Comparison of ENCODE assay signal across 33 cellular contexts in genomic region chr21:15274701-15275255, GRCh38.
"Had no signal": no experiment of that assay in that cellular context is flagged by ENCODE, and none has a peak within 500 bp of the region (broad histone marks: within the 10 kb centered on the region; RNA-seq: fewer than 3 reads in every experiment).

No MANE protein-coding gene starts in this region.

- H3K36me3 Mint-ChIP-seq: activated CD4-positive, alpha-beta memory T cell treated with anti-CD3 and anti-CD28 coated beads for 36 hours; activated CD8-positive, alpha-beta memory T cell treated with anti-CD3 and anti-CD28 coated beads, Interleukin-2, amount 10 ng/mL, durations not matched to agents 7 days and 5 days; activated naive CD4-positive, alpha-beta T cell treated with anti-CD3 and anti-CD28 coated beads, Interleukin-2, amount 50 U/mL, for 24 hours; activated naive CD8-positive, alpha-beta T cell treated with anti-CD3 and anti-CD28 coated beads for 36 hours had no signal

- H3K9me3 ChIP-seq: adrenal gland, body of pancreas, esophagus muscularis mucosa, gastrocnemius medialis, heart left ventricle had no signal

- H3K4me3 ChIP-seq: adrenal gland, body of pancreas, esophagus muscularis mucosa, gastrocnemius medialis, heart left ventricle had no signal

- H3K27me3 Mint-ChIP-seq: activated CD4-positive, alpha-beta memory T cell treated with anti-CD3 and anti-CD28 coated beads for 36 hours; activated CD4-positive, alpha-beta T cell treated with anti-CD3 and anti-CD28 coated beads, Interleukin-2, amount 10 ng/mL, durations not matched to agents 24 days and 14 days; activated CD8-positive, alpha-beta memory T cell treated with anti-CD3 and anti-CD28 coated beads, Interleukin-2, amount 10 ng/mL, durations not matched to agents 7 days and 5 days; activated naive CD8-positive, alpha-beta T cell treated with anti-CD3 and anti-CD28 coated beads for 36 hours; activated naive CD8-positive, alpha-beta T cell treated with anti-CD3 and anti-CD28 coated beads, Interleukin-2, amount 50 U/mL, for 24 hours had no signal

- H3K36me3 ChIP-seq: adrenal gland, esophagus muscularis mucosa, gastrocnemius medialis, heart left ventricle had no signal

- H3K4me1 Mint-ChIP-seq: activated CD4-positive, alpha-beta T cell treated with anti-CD3 and anti-CD28 coated beads for 36 hours; activated CD4-positive, alpha-beta T cell treated with anti-CD3 and anti-CD28 coated beads, Interleukin-2, amount 10 ng/mL, durations not matched to agents 24 days and 14 days; activated CD8-positive, alpha-beta memory T cell treated with anti-CD3 and anti-CD28 coated beads, Interleukin-2, amount 10 ng/mL, durations not matched to agents 7 days and 5 days; activated naive CD4-positive, alpha-beta T cell treated with anti-CD3 and anti-CD28 coated beads, Interleukin-2, amount 50 U/mL, for 24 hours; activated naive CD8-positive, alpha-beta T cell treated with anti-CD3 and anti-CD28 coated beads for 36 hours; activated naive CD8-positive, alpha-beta T cell treated with anti-CD3 and anti-CD28 coated beads, Interleukin-2, amount 50 U/mL, for 24 hours had no signal

- DNase-seq: activated CD4-positive, alpha-beta memory T cell treated with anti-CD3 and anti-CD28 coated beads for 36 hours; activated CD4-positive, alpha-beta T cell treated with anti-CD3 and anti-CD28 coated beads for 36 hours; activated CD4-positive, alpha-beta T cell treated with anti-CD3 and anti-CD28 coated beads, Interleukin-2, amount 10 ng/mL, durations not matched to agents 24 days and 14 days; activated CD4-positive, CD25-positive, alpha-beta regulatory T cell; activated CD4-positive, CD25-positive, alpha-beta regulatory T cell treated with anti-CD3 and anti-CD28 coated beads, Interleukin-2, amount 50 U/mL, for 72 hours; activated CD8-positive, alpha-beta memory T cell treated with anti-CD3 and anti-CD28 coated beads, Interleukin-2, amount 10 ng/mL, durations not matched to agents 7 days and 5 days; activated CD8-positive, alpha-beta memory T cell treated with anti-CD3 and anti-CD28 coated beads, Interleukin-2, amount 50 U/mL, for 4 hours; activated CD8-positive, alpha-beta T cell treated with anti-CD3 and anti-CD28 coated beads, Interleukin-2, amount 10 ng/mL, durations not matched to agents 7 days and 5 days; activated effector memory CD4-positive, alpha-beta T cell treated with anti-CD3 and anti-CD28 coated beads, Interleukin-2, amount 50 U/mL, for 16 hours; activated naive CD4-positive, alpha-beta T cell treated with anti-CD3 and anti-CD28 coated beads for 36 hours; activated naive CD8-positive, alpha-beta T cell treated with anti-CD3 and anti-CD28 coated beads for 36 hours; activated naive CD8-positive, alpha-beta T cell treated with anti-CD3 and anti-CD28 coated beads, Interleukin-2, amount 50 U/mL, for 24 hours; activated T-cell treated with anti-CD3 and anti-CD28 coated beads, Interleukin-2, amount 50 U/mL, for 1 hour; activated T-cell treated with anti-CD3 and anti-CD28 coated beads, Interleukin-2, amount 50 U/mL, for 48 hours; adrenal gland; amygdala; aorta; body of pancreas; caudate nucleus; cortex of kidney; dermis blood vessel endothelial cell; effector CD4-positive, alpha-beta T cell; effector memory CD8-positive, alpha-beta T cell; erythroblast; foreskin keratinocyte; gastrocnemius medialis; glutamatergic neuron; heart left ventricle; T-helper 2 cell had no signal

- H3K4me1 ChIP-seq: adrenal gland, gastrocnemius medialis, heart left ventricle had no signal

- H3K27ac ChIP-seq: adrenal gland, body of pancreas, esophagus muscularis mucosa, foreskin keratinocyte, gastrocnemius medialis, heart left ventricle had no signal

- H3K27ac Mint-ChIP-seq: activated CD4-positive, alpha-beta memory T cell treated with anti-CD3 and anti-CD28 coated beads for 36 hours; activated CD4-positive, alpha-beta T cell treated with anti-CD3 and anti-CD28 coated beads for 36 hours; activated CD4-positive, alpha-beta T cell treated with anti-CD3 and anti-CD28 coated beads, Interleukin-2, amount 10 ng/mL, durations not matched to agents 24 days and 14 days; activated CD8-positive, alpha-beta memory T cell treated with anti-CD3 and anti-CD28 coated beads, Interleukin-2, amount 10 ng/mL, durations not matched to agents 7 days and 5 days; activated CD8-positive, alpha-beta T cell treated with anti-CD3 and anti-CD28 coated beads, Interleukin-2, amount 10 ng/mL, durations not matched to agents 7 days and 5 days; activated naive CD4-positive, alpha-beta T cell treated with anti-CD3 and anti-CD28 coated beads for 36 hours; activated naive CD4-positive, alpha-beta T cell treated with anti-CD3 and anti-CD28 coated beads, Interleukin-2, amount 50 U/mL, for 24 hours; activated naive CD8-positive, alpha-beta T cell treated with anti-CD3 and anti-CD28 coated beads for 36 hours; activated naive CD8-positive, alpha-beta T cell treated with anti-CD3 and anti-CD28 coated beads, Interleukin-2, amount 50 U/mL, for 24 hours; activated T-helper 1 cell treated with anti-CD3 and anti-CD28 coated beads, Interleukin-12 subunit alpha, Interleukin-12 subunit beta, Interleukin-2, Interleukin-4 antibody, amounts not matched to agents 30 ng/mL and 10 ng/mL and 1 ng/mL, durations not matched to agents 14 hours and 24 hours and 36 hours; activated T-helper 2 cell treated with anti-CD3 and anti-CD28 coated beads, Interferon-gamma antibody, Interleukin-2, Interleukin-4, amounts not matched to agents 10 μg/mL and 5 μg/mL and 100 μg/mL, durations not matched to agents 14 hours and 24 hours and 36 hours; effector memory CD8-positive, alpha-beta T cell had no signal

- H3K9me3 Mint-ChIP-seq: activated CD4-positive, alpha-beta memory T cell treated with anti-CD3 and anti-CD28 coated beads for 36 hours; activated CD4-positive, alpha-beta T cell treated with anti-CD3 and anti-CD28 coated beads, Interleukin-2, amount 10 ng/mL, durations not matched to agents 24 days and 14 days; activated naive CD4-positive, alpha-beta T cell treated with anti-CD3 and anti-CD28 coated beads for 36 hours; activated naive CD4-positive, alpha-beta T cell treated with anti-CD3 and anti-CD28 coated beads, Interleukin-2, amount 50 U/mL, for 24 hours; activated naive CD8-positive, alpha-beta T cell treated with anti-CD3 and anti-CD28 coated beads, Interleukin-2, amount 50 U/mL, for 24 hours; activated T-helper 1 cell treated with anti-CD3 and anti-CD28 coated beads, Interleukin-12 subunit alpha, Interleukin-12 subunit beta, Interleukin-2, Interleukin-4 antibody, amounts not matched to agents 30 ng/mL and 10 ng/mL and 1 ng/mL, durations not matched to agents 14 hours and 24 hours and 36 hours; activated T-helper 2 cell treated with anti-CD3 and anti-CD28 coated beads, Interferon-gamma antibody, Interleukin-2, Interleukin-4, amounts not matched to agents 10 μg/mL and 5 μg/mL and 100 μg/mL, durations not matched to agents 14 hours and 24 hours and 36 hours; effector memory CD8-positive, alpha-beta T cell had no signal

- H3K27me3 ChIP-seq: adrenal gland, body of pancreas, esophagus muscularis mucosa, foreskin keratinocyte, gastrocnemius medialis, heart left ventricle had no signal

- H3K4me3 Mint-ChIP-seq: activated CD4-positive, alpha-beta memory T cell treated with anti-CD3 and anti-CD28 coated beads for 36 hours; activated CD4-positive, alpha-beta T cell treated with anti-CD3 and anti-CD28 coated beads for 36 hours; activated CD4-positive, alpha-beta T cell treated with anti-CD3 and anti-CD28 coated beads, Interleukin-2, amount 10 ng/mL, durations not matched to agents 24 days and 14 days; activated CD8-positive, alpha-beta memory T cell treated with anti-CD3 and anti-CD28 coated beads, Interleukin-2, amount 10 ng/mL, durations not matched to agents 7 days and 5 days; activated CD8-positive, alpha-beta T cell treated with anti-CD3 and anti-CD28 coated beads, Interleukin-2, amount 10 ng/mL, durations not matched to agents 7 days and 5 days; activated naive CD4-positive, alpha-beta T cell treated with anti-CD3 and anti-CD28 coated beads for 36 hours; activated naive CD4-positive, alpha-beta T cell treated with anti-CD3 and anti-CD28 coated beads, Interleukin-2, amount 50 U/mL, for 24 hours; activated naive CD8-positive, alpha-beta T cell treated with anti-CD3 and anti-CD28 coated beads for 36 hours; activated naive CD8-positive, alpha-beta T cell treated with anti-CD3 and anti-CD28 coated beads, Interleukin-2, amount 50 U/mL, for 24 hours; activated T-helper 1 cell treated with anti-CD3 and anti-CD28 coated beads, Interleukin-12 subunit alpha, Interleukin-12 subunit beta, Interleukin-2, Interleukin-4 antibody, amounts not matched to agents 30 ng/mL and 10 ng/mL and 1 ng/mL, durations not matched to agents 14 hours and 24 hours and 36 hours; effector memory CD8-positive, alpha-beta T cell had no signal
